Comparison of ENCODE assay signal across 11 cellular contexts in the genomic region with DNA sequence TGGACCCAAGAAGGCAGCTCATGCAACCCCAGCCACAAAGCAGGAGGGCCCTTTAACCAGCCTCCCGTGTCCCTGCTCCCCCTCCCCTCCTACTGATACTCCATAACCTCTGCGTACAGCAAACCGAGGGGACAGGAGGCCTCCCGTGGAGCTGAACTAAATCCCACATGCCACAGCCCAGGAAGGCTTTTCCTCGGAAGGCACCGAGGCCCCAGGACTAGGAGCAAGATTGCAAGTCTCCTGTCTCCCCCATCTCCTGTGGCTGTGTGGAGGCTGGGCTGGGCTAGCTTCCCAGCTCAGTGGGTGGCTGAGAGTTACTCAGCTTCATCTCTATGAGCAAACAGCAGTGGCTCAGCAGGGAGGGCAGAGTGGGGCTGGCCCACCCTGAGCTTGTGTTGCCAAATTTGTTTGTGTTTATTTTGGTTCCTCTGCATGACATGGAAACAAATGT.
A peak's percentile ranks its signal among the peaks of the same experiment; 100 is the strongest.
DNase-seq lines count a peak whose midpoint lies in the region; ATAC-seq, FAIRE-seq and TF ChIP-seq lines count a peak whose summit lies in the region.
"Had no signal": no experiment of that assay in that cellular context is flagged by ENCODE, and none has a peak within 500 bp of the region (broad histone marks: within the 10 kb centered on the region; RNA-seq: fewer than 3 reads in every experiment).

No MANE protein-coding gene starts in this region.

- no peaks in the 10 kb centered on the region for H3K9me3 Mint-ChIP-seq in activated T-helper 1 cell treated with anti-CD3 and anti-CD28 coated beads, Interleukin-12 subunit alpha, Interleukin-12 subunit beta, Interleukin-2, Interleukin-4 antibody, amounts not matched to agents 30 ng/mL and 10 ng/mL and 1 ng/mL, durations not matched to agents 14 hours and 24 hours and 36 hours
- no peaks in the 10 kb centered on the region for H3K9me3 Mint-ChIP-seq in activated CD8-positive, alpha-beta T cell treated with anti-CD3 and anti-CD28 coated beads for 36 hours
- H3K9me3 Mint-ChIP-seq: immature natural killer cell had no signal

- H3K4me1 ChIP-seq in right lobe of liver (no peaks in the 10 kb centered on the region), HepG2 (ENCODE audit: insufficient read depth, low read length) (no peaks in the 10 kb centered on the region)

- H3K9ac ChIP-seq in HepG2 (ENCODE audit: insufficient read depth, low read depth, low read length) = no peak overlapping the region

- no peak for TF ChIP-seq CTCF in right lobe of liver (IDR thresholded peaks at IDR 0.05)
- TF ChIP-seq CTCF in HepG2 (CRISPR knock-in tag; IDR thresholded peaks at IDR 0.05) = no peak
- TF ChIP-seq CTCF in activated CD8-positive, alpha-beta T cell treated with anti-CD3 and anti-CD28 coated beads for 36 hours (IDR thresholded peaks at IDR 0.05) = no peak

- H3K36me3 ChIP-seq in right lobe of liver = no peaks in the 10 kb centered on the region
- no peaks in the 10 kb centered on the region for H3K36me3 ChIP-seq in HepG2 (replicated peaks in 1 of 2; ENCODE audit: control insufficient read depth in 1 of 2, insufficient read depth in 2 of 2, low read length in 2 of 2)
- H3K36me3 ChIP-seq: neutrophil had no signal

- no peaks in the 10 kb centered on the region for H4K20me1 ChIP-seq in HepG2 (ENCODE audit: insufficient read depth, low read length)

- no peaks in the 10 kb centered on the region for H3K9me3 ChIP-seq in right lobe of liver
- no peaks in the 10 kb centered on the region for H3K9me3 ChIP-seq in HepG2 (ENCODE audit: low read length)
- H3K9me3 ChIP-seq: neutrophil had no signal

- WGBS in right lobe of liver (ENCODE audit: insufficient coverage, low coverage, low lambda C conversion rate, missing lambda C conversion rate) = 100% methylated on average over 1 of the region's 6 CpGs
- 0% methylated on average over 2 of the region's 6 CpGs for WGBS in HepG2 (ENCODE audit: low lambda C conversion rate)

- H3K27ac ChIP-seq in right lobe of liver = no peak overlapping the region
- H3K27ac ChIP-seq in HepG2 (ENCODE audit: extremely low read length, insufficient read depth, low read length) = no peak overlapping the region
- H3K27ac ChIP-seq: C4-2B, neutrophil had no signal

- H3K27ac Mint-ChIP-seq in activated T-helper 1 cell treated with anti-CD3 and anti-CD28 coated beads, Interleukin-12 subunit alpha, Interleukin-12 subunit beta, Interleukin-2, Interleukin-4 antibody, amounts not matched to agents 30 ng/mL and 10 ng/mL and 1 ng/mL, durations not matched to agents 14 hours and 24 hours and 36 hours = no peak overlapping the region
- H3K27ac Mint-ChIP-seq in activated CD8-positive, alpha-beta T cell treated with anti-CD3 and anti-CD28 coated beads for 36 hours = no peak overlapping the region
- H3K27ac Mint-ChIP-seq: immature natural killer cell had no signal

- no peak overlapping the region for H3K4me3 Mint-ChIP-seq in activated T-helper 1 cell treated with anti-CD3 and anti-CD28 coated beads, Interleukin-12 subunit alpha, Interleukin-12 subunit beta, Interleukin-2, Interleukin-4 antibody, amounts not matched to agents 30 ng/mL and 10 ng/mL and 1 ng/mL, durations not matched to agents 14 hours and 24 hours and 36 hours
- H3K4me3 Mint-ChIP-seq in activated CD8-positive, alpha-beta T cell treated with anti-CD3 and anti-CD28 coated beads for 36 hours = no peak overlapping the region
- H3K4me3 Mint-ChIP-seq: immature natural killer cell had no signal

- POLR2A ChIA-PET in HepG2 (lab: Yijun Ruan, JAX) = no interaction called here
- POLR2A ChIA-PET in activated CD8-positive, alpha-beta T cell treated with anti-CD3 and anti-CD28 coated beads for 36 hours (lab: Charles Lee) = no interaction called here

- ATAC-seq in right lobe of liver (no peak), HepG2 (no peak), HG02981 (IDR thresholded peaks at IDR 0.05; ENCODE audit: unreplicated experiment) (no peak), left colon (no peak)
- ATAC-seq in activated CD8-positive, alpha-beta T cell treated with anti-CD3 and anti-CD28 coated beads for 36 hours = no peak

- H3K36me3 Mint-ChIP-seq in activated T-helper 1 cell treated with anti-CD3 and anti-CD28 coated beads, Interleukin-12 subunit alpha, Interleukin-12 subunit beta, Interleukin-2, Interleukin-4 antibody, amounts not matched to agents 30 ng/mL and 10 ng/mL and 1 ng/mL, durations not matched to agents 14 hours and 24 hours and 36 hours (ENCODE audit: low read depth) = no peaks in the 10 kb centered on the region
- H3K36me3 Mint-ChIP-seq in activated CD8-positive, alpha-beta T cell treated with anti-CD3 and anti-CD28 coated beads for 36 hours (ENCODE audit: low read depth) = no peaks in the 10 kb centered on the region
- H3K36me3 Mint-ChIP-seq: immature natural killer cell had no signal

- TF ChIP-seq POLR2A in right lobe of liver (IDR thresholded peaks at IDR 0.05) (no peak), HepG2 (IDR thresholded peaks at IDR 0.05; ENCODE audit: insufficient read depth in 1 of 2, low read depth in 2 of 2, low read length in 2 of 2) (no peak)

- no peaks in the 10 kb centered on the region for H3K79me2 ChIP-seq in HepG2 (ENCODE audit: insufficient read depth, low read length)

- no peak for TF ChIP-seq RAD21 in HepG2 (CRISPR knock-in tag; IDR thresholded peaks at IDR 0.05)

- TF ChIP-seq EP300 in HepG2 (IDR thresholded peaks at IDR 0.05; ENCODE audit: low read depth in 2 of 2, low read length in 2 of 2) = no peak
- TF ChIP-seq EP300 in HepG2 (CRISPR knock-in tag; IDR thresholded peaks at IDR 0.05; ENCODE audit: borderline replicate concordance) = no peak

- no peak overlapping the region for H2AFZ ChIP-seq in HepG2 (ENCODE audit: low read length)

- peak in 2 of 3 donors; percentile 8 to 32 for DNase-seq in right lobe of liver
- no peak for DNase-seq in HepG2 (ENCODE audit: low spot score)
- peak; percentile 3 for DNase-seq in amniotic stem cell (lab: John Stamatoyannopoulos, UW)
- peak; percentile 47 for DNase-seq in inferior parietal cortex (ENCODE audit: extremely low spot score)
- no peak for DNase-seq in activated T-helper 1 cell treated with anti-CD3 and anti-CD28 coated beads, Interleukin-12 subunit alpha, Interleukin-12 subunit beta, Interleukin-2, Interleukin-4 antibody, amounts not matched to agents 30 ng/mL and 10 ng/mL and 1 ng/mL, durations not matched to agents 14 hours and 24 hours and 36 hours (ENCODE audit: low spot score)
- DNase-seq in activated CD8-positive, alpha-beta T cell treated with anti-CD3 and anti-CD28 coated beads for 36 hours = no peak
- DNase-seq in left colon = no peak
- DNase-seq: immature natural killer cell had no signal

- H3K4me2 ChIP-seq in HepG2 (ENCODE audit: low read depth, low read length) = no peak overlapping the region

- peaks cover 3% of the 10 kb centered on the region for H3K27me3 Mint-ChIP-seq in activated T-helper 1 cell treated with anti-CD3 and anti-CD28 coated beads, Interleukin-12 subunit alpha, Interleukin-12 subunit beta, Interleukin-2, Interleukin-4 antibody, amounts not matched to agents 30 ng/mL and 10 ng/mL and 1 ng/mL, durations not matched to agents 14 hours and 24 hours and 36 hours (ENCODE audit: insufficient read depth)
- peaks cover 10% of the 10 kb centered on the region for H3K27me3 Mint-ChIP-seq in activated CD8-positive, alpha-beta T cell treated with anti-CD3 and anti-CD28 coated beads for 36 hours

- CTCF ChIA-PET in HepG2 (lab: Yijun Ruan, JAX; ENCODE audit: low intra/inter-chr PET ratio, low total read pairs) = no interaction called here
- CTCF ChIA-PET in activated CD8-positive, alpha-beta T cell treated with anti-CD3 and anti-CD28 coated beads for 36 hours (lab: Charles Lee) = no interaction called here

- H3K4me3 ChIP-seq in right lobe of liver (no peak overlapping the region), HepG2 (replicated peaks in 1 of 3; ENCODE audit: insufficient read depth in 1 of 3, low read depth in 2 of 3, low read length in 3 of 3) (no peak overlapping the region)

- no peaks in the 10 kb centered on the region for H3K27me3 ChIP-seq in right lobe of liver
- peaks cover 8 to 29% of the 10 kb centered on the region in 2 experiments; a peak in 4 of 5 replicates for H3K27me3 ChIP-seq in HepG2 (ENCODE audit: control insufficient read depth in 1 of 2, insufficient read depth in 2 of 2, low read length in 2 of 2)

- intact Hi-C loops in right lobe of liver (cut with DNase I) = no loop called here
- intact Hi-C loops in HepG2 (cut with micrococcal nuclease; ENCODE audit: unreplicated experiment) = no loop called here
- intact Hi-C loops in activated T-helper 1 cell treated with anti-CD3 and anti-CD28 coated beads, Interleukin-12 subunit alpha, Interleukin-12 subunit beta, Interleukin-2, Interleukin-4 antibody, amounts not matched to agents 30 ng/mL and 10 ng/mL and 1 ng/mL, durations not matched to agents 14 hours and 24 hours and 36 hours (cut with micrococcal nuclease) = no loop called here
- intact Hi-C loops in activated CD8-positive, alpha-beta T cell treated with anti-CD3 and anti-CD28 coated beads for 36 hours (cut with micrococcal nuclease) = no loop called here
- intact Hi-C loops in left colon (cut with DNase I, micrococcal nuclease) = no loop called here

- no peaks in the 10 kb centered on the region for H3K4me1 Mint-ChIP-seq in activated T-helper 1 cell treated with anti-CD3 and anti-CD28 coated beads, Interleukin-12 subunit alpha, Interleukin-12 subunit beta, Interleukin-2, Interleukin-4 antibody, amounts not matched to agents 30 ng/mL and 10 ng/mL and 1 ng/mL, durations not matched to agents 14 hours and 24 hours and 36 hours (ENCODE audit: low read depth)
- H3K4me1 Mint-ChIP-seq in activated CD8-positive, alpha-beta T cell treated with anti-CD3 and anti-CD28 coated beads for 36 hours (ENCODE audit: low read depth) = no peaks in the 10 kb centered on the region
- H3K4me1 Mint-ChIP-seq: immature natural killer cell had no signal

- FAIRE-seq in HepG2 (lab: Jason Lieb, UNC) = no peak

- in situ Hi-C loops in HepG2 (cut with HindIII; ENCODE audit: extremely low pct_ligation_motif_present, low pct_unique_long_range_greater_than_20kb) = no loop called here

- no TSS peak for BruUV-seq in HepG2 (replicated peaks; lab: Mats Ljungman, UMichigan)

TF ChIP-seq in HepG2, 621 proteins besides CTCF, POLR2A, EP300 and RAD21 (continues in another document):
- TF ChIP-seq HDAC1 (CRISPR knock-in tag; IDR thresholded peaks at IDR 0.05) = no peak
- TF ChIP-seq ZNF75D (CRISPR knock-in tag; IDR thresholded peaks at IDR 0.05; ENCODE audit: borderline replicate concordance) = no peak
- TF ChIP-seq MZF1 (CRISPR knock-in tag; IDR thresholded peaks at IDR 0.05; ENCODE audit: borderline replicate concordance) = no peak
- TF ChIP-seq ETV5 (CRISPR knock-in tag; IDR thresholded peaks at IDR 0.05; ENCODE audit: borderline replicate concordance) = no peak
- no peak for TF ChIP-seq ZSCAN31 (CRISPR knock-in tag; IDR thresholded peaks at IDR 0.05; ENCODE audit: low read depth)
- no peak for TF ChIP-seq TOPORS (CRISPR knock-in tag; IDR thresholded peaks at IDR 0.05)

Comparison
In these comparisons a context has a peak if more than half of its experiments do, and no peak if none do; other contexts are left out.
1. DNase-seq: peak in right lobe of liver (2 of 3), amniotic stem cell (single experiment) and inferior parietal cortex (single experiment); none in HepG2 (single experiment), activated T-helper 1 cell treated with anti-CD3 and anti-CD28 coated beads, Interleukin-12 subunit alpha, Interleukin-12 subunit beta, Interleukin-2, Interleukin-4 antibody, amounts not matched to agents 30 ng/mL and 10 ng/mL and 1 ng/mL, durations not matched to agents 14 hours and 24 hours and 36 hours (single experiment), activated CD8-positive, alpha-beta T cell treated with anti-CD3 and anti-CD28 coated beads for 36 hours (single experiment) and left colon (0 of 2).